ENCODE assay signal across 15 cellular contexts in the genomic region with DNA sequence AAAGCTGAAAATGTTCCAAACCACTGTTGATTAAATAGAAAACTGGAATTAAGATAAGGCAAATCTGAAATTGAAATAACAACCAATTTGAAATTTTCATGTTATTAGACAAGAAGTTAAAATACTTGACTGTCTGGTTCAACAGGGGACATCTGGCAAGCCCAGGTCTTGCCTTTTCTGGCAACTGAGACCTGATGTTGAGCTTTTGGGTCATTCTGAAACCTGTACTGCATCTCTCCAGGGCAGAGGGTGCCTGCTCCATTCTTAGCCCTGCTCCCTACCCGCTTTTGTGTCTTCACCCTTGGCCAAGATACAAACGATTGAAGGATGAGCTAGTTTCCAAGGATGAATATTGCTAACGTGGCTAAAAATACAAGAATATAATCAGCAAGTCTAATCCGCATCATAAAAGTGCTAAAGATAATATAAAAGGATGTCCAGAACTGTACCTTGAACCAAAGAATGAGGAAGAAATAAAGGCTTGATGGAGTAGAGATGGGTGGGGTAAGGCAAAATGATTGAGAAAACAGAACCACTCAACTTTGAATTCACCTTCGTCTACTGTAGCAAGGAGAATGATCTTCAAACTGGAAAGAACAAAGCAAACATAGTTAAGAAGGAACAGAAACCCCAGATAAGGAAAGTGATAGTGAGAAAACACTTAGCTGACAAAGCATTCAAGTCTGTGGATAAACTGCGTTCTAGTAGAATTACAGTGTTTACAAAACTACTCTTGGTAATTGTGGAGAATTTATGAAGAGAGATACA.
DNase-seq lines count a peak whose midpoint lies in the region; ATAC-seq, FAIRE-seq and TF ChIP-seq lines count a peak whose summit lies in the region.
"Had no signal": no experiment of that assay in that cellular context is flagged by ENCODE, and none has a peak within 500 bp of the region (broad histone marks: within the 10 kb centered on the region; RNA-seq: fewer than 3 reads in every experiment).

No MANE protein-coding gene starts in this region.

- no peaks in the 10 kb centered on the region for H3K4me1 ChIP-seq in A549

- POLR2A ChIA-PET in A549 (lab: Yijun Ruan, JAX) = no interaction called here

- FAIRE-seq in A549 (lab: Jason Lieb, UNC) = no peak
- FAIRE-seq: A204.1 had no signal

- CTCF ChIA-PET in A549 (lab: Yijun Ruan, JAX) = interaction anchor here (0.6 kb wide), 1 partner anchor 70 kb away, joined by 3 read pairs; no protein-coding TSS in a partner anchor

- DNase-seq in A549 (ENCODE audit: low read depth in 1 of 2, low spot score in 1 of 2) = no peak
- DNase-seq in NCI-H1105 (lab: John Stamatoyannopoulos, UW) = no peak
- DNase-seq in RKO (ENCODE audit: low spot score) = no peak
- no peak for DNase-seq in activated CD4-positive, alpha-beta T cell treated with anti-CD3 and anti-CD28 coated beads, Interleukin-2, amount 50 U/mL, for 1 hour
- DNase-seq in AG20443 (ENCODE audit: low spot score) = no peak
- DNase-seq: activated CD4-positive, CD25-positive, alpha-beta regulatory T cell; activated naive CD4-positive, alpha-beta T cell treated with anti-CD3 and anti-CD28 coated beads for 36 hours; effector CD4-positive, alpha-beta T cell; NCI-H187 treated with DMSO at 0.1 percent for 48 hours; Peyer's patch; stimulated activated CD4-positive, alpha-beta T cell treated with anti-CD3 and anti-CD28 coated beads, Interleukin-12 subunit alpha, Interleukin-12 subunit beta, amount 100 ng/mL, for 4 hours had no signal

- no peak overlapping the region for H3K27ac ChIP-seq in A549

- TF ChIP-seq RAD21 in A549 (conservative IDR thresholded peaks at IDR 0.05 in 1 of 2, IDR thresholded peaks at IDR 0.05 in 1 of 2) = no peak

- WGBS in A549 (ENCODE audit: missing lambda C conversion rate) = 19% methylated on average over 6 of the region's 6 CpGs

- no peak overlapping the region for H3K4me2 ChIP-seq in A549

- TF ChIP-seq CTCF in A549 (IDR thresholded peaks at IDR 0.05) = no peak

- no peak for TF ChIP-seq EP300 in A549 (IDR thresholded peaks at IDR 0.05)

- TF ChIP-seq POLR2A in A549 (IDR thresholded peaks at IDR 0.05; ENCODE audit: low read length) = no peak

- H3K4me3 ChIP-seq in A549 = no peak overlapping the region
- H3K4me3 ChIP-seq: Peyer's patch had no signal

- no peak for ATAC-seq in A549
- peak; percentile 71 for ATAC-seq in GM19351 (IDR thresholded peaks at IDR 0.05; ENCODE audit: unreplicated experiment)
- ATAC-seq in HG02840 (IDR thresholded peaks at IDR 0.05; ENCODE audit: low FRiP score, unreplicated experiment) = peak; percentile 62
- ATAC-seq in HG03521 (IDR thresholded peaks at IDR 0.05; ENCODE audit: unreplicated experiment) = peak; percentile 71

- H3K9me3 ChIP-seq in A549 = no peaks in the 10 kb centered on the region
- H3K9me3 ChIP-seq: Peyer's patch had no signal

TF ChIP-seq in A549, 52 proteins besides CTCF, POLR2A, EP300 and RAD21:
- peak; percentile 18 for TF ChIP-seq MAFK (IDR thresholded peaks at IDR 0.05; ENCODE audit: partially characterized antibody)
- TF ChIP-seq, protein P1, sequence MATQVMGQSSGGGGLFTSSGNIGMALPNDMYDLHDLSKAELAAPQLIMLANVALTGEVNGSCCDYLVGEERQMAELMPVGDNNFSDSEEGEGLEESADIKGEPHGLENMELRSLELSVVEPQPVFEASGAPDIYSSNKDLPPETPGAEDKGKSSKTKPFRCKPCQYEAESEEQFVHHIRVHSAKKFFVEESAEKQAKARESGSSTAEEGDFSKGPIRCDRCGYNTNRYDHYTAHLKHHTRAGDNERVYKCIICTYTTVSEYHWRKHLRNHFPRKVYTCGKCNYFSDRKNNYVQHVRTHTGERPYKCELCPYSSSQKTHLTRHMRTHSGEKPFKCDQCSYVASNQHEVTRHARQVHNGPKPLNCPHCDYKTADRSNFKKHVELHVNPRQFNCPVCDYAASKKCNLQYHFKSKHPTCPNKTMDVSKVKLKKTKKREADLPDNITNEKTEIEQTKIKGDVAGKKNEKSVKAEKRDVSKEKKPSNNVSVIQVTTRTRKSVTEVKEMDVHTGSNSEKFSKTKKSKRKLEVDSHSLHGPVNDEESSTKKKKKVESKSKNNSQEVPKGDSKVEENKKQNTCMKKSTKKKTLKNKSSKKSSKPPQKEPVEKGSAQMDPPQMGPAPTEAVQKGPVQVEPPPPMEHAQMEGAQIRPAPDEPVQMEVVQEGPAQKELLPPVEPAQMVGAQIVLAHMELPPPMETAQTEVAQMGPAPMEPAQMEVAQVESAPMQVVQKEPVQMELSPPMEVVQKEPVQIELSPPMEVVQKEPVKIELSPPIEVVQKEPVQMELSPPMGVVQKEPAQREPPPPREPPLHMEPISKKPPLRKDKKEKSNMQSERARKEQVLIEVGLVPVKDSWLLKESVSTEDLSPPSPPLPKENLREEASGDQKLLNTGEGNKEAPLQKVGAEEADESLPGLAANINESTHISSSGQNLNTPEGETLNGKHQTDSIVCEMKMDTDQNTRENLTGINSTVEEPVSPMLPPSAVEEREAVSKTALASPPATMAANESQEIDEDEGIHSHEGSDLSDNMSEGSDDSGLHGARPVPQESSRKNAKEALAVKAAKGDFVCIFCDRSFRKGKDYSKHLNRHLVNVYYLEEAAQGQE (IDR thresholded peaks at IDR 0.05) = no peak
TF ChIP-seq in A549: peak in this region for 1.

Comparison
In these comparisons a context has a peak if more than half of its experiments do, and no peak if none do; other contexts are left out.
1. ATAC-seq: peak in GM19351 (single experiment), HG02840 (single experiment) and HG03521 (single experiment); none in A549 (0 of 2).